In genomic region chr17:78884876-78885667, GRCh38 we compare ENCODE assay signal across 14 cellular contexts. TPM values are rescaled to one million over a fixed set of nuclear protein-coding genes. Genes with fewer than 3 reads are reported as not detected.
DNase-seq lines count a peak whose midpoint lies in the region; ATAC-seq and TF ChIP-seq lines count a peak whose summit lies in the region.
"Had no signal": no experiment of that assay in that cellular context is flagged by ENCODE, and none has a peak within 500 bp of the region (broad histone marks: within the 10 kb centered on the region; RNA-seq: fewer than 3 reads in every experiment).

No MANE protein-coding gene starts in this region.

- TF ChIP-seq CTCF in left lung (IDR thresholded peaks at IDR 0.05) = no peak
- no peak for TF ChIP-seq CTCF in gastrocnemius medialis (IDR thresholded peaks at IDR 0.05 in 4 of 5, conservative IDR thresholded peaks at IDR 0.05 in 1 of 5)

- H3K27me3 ChIP-seq in BLaER1 treated with 17β-estradiol and CSF1 and Interleukin-3, amounts not matched to agents 10 nM and 100 nM = no peaks in the 10 kb centered on the region
- H3K27me3 ChIP-seq in adipocyte (replicated peaks; ENCODE audit: control insufficient read depth, insufficient read depth, low read length) = no peaks in the 10 kb centered on the region
- H3K27me3 ChIP-seq in left lung = no peaks in the 10 kb centered on the region
- no peaks in the 10 kb centered on the region for H3K27me3 ChIP-seq in gastrocnemius medialis

- H3K4me2 ChIP-seq in BLaER1 treated with 17β-estradiol and CSF1 and Interleukin-3, amounts not matched to agents 10 nM and 100 nM = peak overlapping the region; percentile 87 to 98 (median 95)

- no peak for ATAC-seq in left lung
- no peak for ATAC-seq in gastrocnemius medialis
- no peak for ATAC-seq in HG03045 (IDR thresholded peaks at IDR 0.05; ENCODE audit: unreplicated experiment)

- no peak for TF ChIP-seq POLR2A in gastrocnemius medialis (IDR thresholded peaks at IDR 0.05)

- H3K9ac ChIP-seq in BLaER1 treated with 17β-estradiol and CSF1 and Interleukin-3, amounts not matched to agents 10 nM and 100 nM = peak overlapping the region; percentile 65 to 89 (median 78); a peak in 18 of 22 replicates
- H3K9ac ChIP-seq in adipocyte (ENCODE audit: low read length) = peak overlapping the region; percentile 93

- in situ Hi-C loops in gastrocnemius medialis (cut with MboI; ENCODE audit: low sequenced_read_pairs in 4 of 4) = no loop called here

- no peaks in the 10 kb centered on the region for H3K9me3 ChIP-seq in BLaER1 treated with 17β-estradiol and CSF1 and Interleukin-3, amounts not matched to agents 10 nM and 100 nM (replicated peaks in 1 of 11)
- H3K9me3 ChIP-seq in adipocyte (ENCODE audit: control insufficient read depth, low read length) = no peaks in the 10 kb centered on the region
- H3K9me3 ChIP-seq in left lung = no peaks in the 10 kb centered on the region
- no peaks in the 10 kb centered on the region for H3K9me3 ChIP-seq in gastrocnemius medialis

- peaks cover 98 to 100% (median 100%) of the 10 kb centered on the region in 10 experiments for H3K4me1 ChIP-seq in BLaER1 treated with 17β-estradiol and CSF1 and Interleukin-3, amounts not matched to agents 10 nM and 100 nM
- peaks cover 52% of the 10 kb centered on the region for H3K4me1 ChIP-seq in adipocyte (ENCODE audit: control insufficient read depth, insufficient read depth, low read length)
- peaks cover 30 to 97% of the 10 kb centered on the region in 2 donors for H3K4me1 ChIP-seq in left lung
- H3K4me1 ChIP-seq in gastrocnemius medialis = peaks cover 31 to 38% of the 10 kb centered on the region in 2 donors

- H3K36me3 ChIP-seq in BLaER1 treated with 17β-estradiol and CSF1 and Interleukin-3, amounts not matched to agents 10 nM and 100 nM = peaks cover 0 to 25% (median 8%) of the 10 kb centered on the region in 11 experiments; a peak in 9 of 22 replicates
- H3K36me3 ChIP-seq in adipocyte (ENCODE audit: control insufficient read depth, insufficient read depth, low read length, severe bottlenecking) (peaks cover 10% of the 10 kb centered on the region), left lung (no peaks in the 10 kb centered on the region), gastrocnemius medialis (no peaks in the 10 kb centered on the region)

- no peak for DNase-seq in adipocyte (ENCODE audit: low read depth)
- peak in 1 of 2 donors; percentile 68 for DNase-seq in left lung
- no peak for DNase-seq in gastrocnemius medialis
- no peak for DNase-seq in AG08395 (ENCODE audit: low spot score)
- DNase-seq in HK-2 (ENCODE audit: unreplicated experiment) = no peak
- no peak for DNase-seq in NCI-H748 (lab: John Stamatoyannopoulos, UW; ENCODE audit: unreplicated experiment)
- DNase-seq: activated CD4-positive, alpha-beta memory T cell treated with anti-CD3 and anti-CD28 coated beads for 36 hours; activated naive CD4-positive, alpha-beta T cell treated with anti-CD3 and anti-CD28 coated beads, Interleukin-2, amount 10 ng/mL, durations not matched to agents 7 days and 5 days; GF-D8; naive B cell; NCI-H1417 treated with DMSO at 0.1 percent for 48 hours had no signal

- H3K4me3 ChIP-seq in BLaER1 treated with 17β-estradiol and CSF1 and Interleukin-3, amounts not matched to agents 10 nM and 100 nM = peak overlapping the region in 3 of 10 experiments; percentile 0 to 57 (median 49); a peak in 3 of 20 replicates
- peak overlapping the region; percentile 74 for H3K4me3 ChIP-seq in adipocyte (ENCODE audit: low read length)
- H3K4me3 ChIP-seq in left lung = no peak overlapping the region
- no peak overlapping the region for H3K4me3 ChIP-seq in gastrocnemius medialis

- H4K20me1 ChIP-seq in BLaER1 treated with 17β-estradiol and CSF1 and Interleukin-3, amounts not matched to agents 10 nM and 100 nM = peaks cover 0 to 81% (median 10%) of the 10 kb centered on the region in 11 experiments; a peak in 10 of 22 replicates

- intact Hi-C loops in left lung (cut with DNase I) = no loop called here
- intact Hi-C loops in gastrocnemius medialis (cut with DNase I; ENCODE audit: low total_unique reads) = loop anchor here (5.0 kb wide), 1 partner anchor 47 kb away; no protein-coding TSS in a partner anchor

- peak overlapping the region; percentile 39 to 92 (median 85); a peak in 19 of 22 replicates for H3K27ac ChIP-seq in BLaER1 treated with 17β-estradiol and CSF1 and Interleukin-3, amounts not matched to agents 10 nM and 100 nM
- H3K27ac ChIP-seq in left lung = peak overlapping the region; percentile 84 to 98
- peak overlapping the region; percentile 77 to 85 (median 81) for H3K27ac ChIP-seq in gastrocnemius medialis
- H3K27ac ChIP-seq: C4-2B had no signal

RNA-seq across cellular contexts. Expression of gene CEP295NL, which starts 17.9 kb away (rescaled TPM):
- total RNA-seq in left lung = 1 to 10 TPM; 1.6 to 6.6 TPM
- total RNA-seq in gastrocnemius medialis = under 1 TPM in 1 of 4 donors, not detected in 3; 0.16 TPM
- total RNA-seq: activated CD4-positive, alpha-beta memory T cell treated with anti-CD3 and anti-CD28 coated beads for 36 hours had no signal

RNA-seq across cellular contexts. Expression of gene TIMP2, which starts 40.1 kb away (rescaled TPM):
- total RNA-seq in left lung (100 to 1,000 TPM; 196 to 313 TPM), gastrocnemius medialis (10 to 100 TPM; 20.4 to 28.7 (median 27.0) TPM)

RNA-seq across cellular contexts. Expression of gene USP36, which starts 44.5 kb away (rescaled TPM):
- total RNA-seq in left lung = 10 to 100 TPM; 29.2 to 44.2 TPM
- total RNA-seq in gastrocnemius medialis = 10 to 100 TPM; 15.2 to 21.1 (median 20.0) TPM

Comparison
In these comparisons a context has a peak if more than half of its experiments do, and no peak if none do; other contexts are left out.
1. RNA of gene TIMP2, which starts 40.1 kb away (total RNA-seq): 196 to 313 TPM in left lung; 20.4 to 28.7 TPM in gastrocnemius medialis; every median in the first group is over 4 times any median in the second.
2. Peak in every context shown above with its lines, with median percentiles within 50 percentile points of each other: H3K27ac ChIP-seq.